ENCODE assay signal across 9 cellular contexts in genomic region chr14:50542941-50543418, GRCh38. TPM values are rescaled to one million over a fixed set of nuclear protein-coding genes. Genes with fewer than 3 reads are reported as not detected.
DNase-seq lines count a peak whose midpoint lies in the region; TF ChIP-seq lines count a peak whose summit lies in the region.
"Had no signal": no experiment of that assay in that cellular context is flagged by ENCODE, and none has a peak within 500 bp of the region (broad histone marks: within the 10 kb centered on the region; RNA-seq: fewer than 3 reads in every experiment).

No MANE protein-coding gene starts in this region.

- H3K36me3 Mint-ChIP-seq in nephron progenitor cell (ENCODE audit: low read depth) = peaks cover 4% of the 10 kb centered on the region

- peaks cover 6% of the 10 kb centered on the region for H3K9me3 Mint-ChIP-seq in nephron progenitor cell

- no peaks in the 10 kb centered on the region for H3K27me3 ChIP-seq in H7 (ENCODE audit: control insufficient read depth, insufficient read depth, low read length)
- H3K27me3 ChIP-seq: BLaER1 had no signal

- no peak overlapping the region for H3K4me3 Mint-ChIP-seq in nephron progenitor cell

- peak; percentile 26 for DNase-seq in NOMO-1 treated with DMSO at 0.1 percent for 48 hours (lab: John Stamatoyannopoulos, UW; ENCODE audit: unreplicated experiment)
- no peak for DNase-seq in NOMO-1 treated with dmso at 0.1 percent for 144 hours (lab: John Stamatoyannopoulos, UW; ENCODE audit: unreplicated experiment)
- DNase-seq in H7 = peak; percentile 48
- peak; percentile 62 for DNase-seq in NCI-H187 treated with DMSO at 0.1 percent for 48 hours (lab: John Stamatoyannopoulos, UW)
- peak; percentile 2 for DNase-seq in T-helper 9 cell
- DNase-seq in epithelial cell of proximal tubule (ENCODE audit: low read depth) = no peak
- DNase-seq in nephron progenitor cell = peak; percentile 16
- DNase-seq in A172 (ENCODE audit: low spot score) = no peak

- H3K27me3 Mint-ChIP-seq in nephron progenitor cell (ENCODE audit: low read depth, poor library complexity) = peaks cover 6% of the 10 kb centered on the region

- no peak overlapping the region for H3K27ac Mint-ChIP-seq in nephron progenitor cell

- peak; percentile 63 for TF ChIP-seq CTCF in epithelial cell of proximal tubule (conservative IDR thresholded peaks at IDR 0.05; ENCODE audit: low read depth, low read length)
- peak; percentile 49 for TF ChIP-seq CTCF in nephron progenitor cell (IDR thresholded peaks at IDR 0.05)

- H3K4me3 ChIP-seq in H7 (ENCODE audit: insufficient read depth, low read depth, low read length) (no peak overlapping the region), epithelial cell of proximal tubule (ENCODE audit: low read depth, low read length) (no peak overlapping the region)
- H3K4me3 ChIP-seq: BLaER1 had no signal

- no peaks in the 10 kb centered on the region for H3K4me1 Mint-ChIP-seq in nephron progenitor cell

- no peaks in the 10 kb centered on the region for H3K36me3 ChIP-seq in H7 (replicated peaks; ENCODE audit: control insufficient read depth, insufficient read depth, low read length)
- H3K36me3 ChIP-seq: BLaER1 had no signal

RNA-seq across cellular contexts. Expression of gene MAP4K5, which starts 10.6 kb away (rescaled TPM):
- total RNA-seq in H7 (2014; rRNA removed; shearing (Covaris generic)) = 17.2 and 27.4 TPM in 2 replicates
- total RNA-seq in epithelial cell of proximal tubule = 83.8 and 128 TPM in 2 replicates
- 42.0 and 44.4 TPM in 2 replicates for total RNA-seq in A172 (2014; rRNA removed; shearing (Covaris generic))

RNA-seq across cellular contexts. Expression of gene ATL1, which starts 17.0 kb away (rescaled TPM):
- total RNA-seq in H7 (2014; rRNA removed; shearing (Covaris generic)) = 1.9 and 2.8 TPM in 2 replicates
- 2.0 and 5.3 TPM in 2 replicates for total RNA-seq in epithelial cell of proximal tubule
- total RNA-seq in A172 (2014; rRNA removed; shearing (Covaris generic)) = 14.0 and 15.8 TPM in 2 replicates

Comparison
In these comparisons a context has a peak if more than half of its experiments do, and no peak if none do; other contexts are left out.
1. DNase-seq: peak in NOMO-1 treated with DMSO at 0.1 percent for 48 hours (single experiment), H7 (single experiment), NCI-H187 treated with DMSO at 0.1 percent for 48 hours (single experiment), T-helper 9 cell (single experiment) and nephron progenitor cell (single experiment); none in NOMO-1 treated with dmso at 0.1 percent for 144 hours (single experiment), epithelial cell of proximal tubule (single experiment) and A172 (single experiment).